8 cellular contexts compared by ENCODE assay signal in the genomic region with DNA sequence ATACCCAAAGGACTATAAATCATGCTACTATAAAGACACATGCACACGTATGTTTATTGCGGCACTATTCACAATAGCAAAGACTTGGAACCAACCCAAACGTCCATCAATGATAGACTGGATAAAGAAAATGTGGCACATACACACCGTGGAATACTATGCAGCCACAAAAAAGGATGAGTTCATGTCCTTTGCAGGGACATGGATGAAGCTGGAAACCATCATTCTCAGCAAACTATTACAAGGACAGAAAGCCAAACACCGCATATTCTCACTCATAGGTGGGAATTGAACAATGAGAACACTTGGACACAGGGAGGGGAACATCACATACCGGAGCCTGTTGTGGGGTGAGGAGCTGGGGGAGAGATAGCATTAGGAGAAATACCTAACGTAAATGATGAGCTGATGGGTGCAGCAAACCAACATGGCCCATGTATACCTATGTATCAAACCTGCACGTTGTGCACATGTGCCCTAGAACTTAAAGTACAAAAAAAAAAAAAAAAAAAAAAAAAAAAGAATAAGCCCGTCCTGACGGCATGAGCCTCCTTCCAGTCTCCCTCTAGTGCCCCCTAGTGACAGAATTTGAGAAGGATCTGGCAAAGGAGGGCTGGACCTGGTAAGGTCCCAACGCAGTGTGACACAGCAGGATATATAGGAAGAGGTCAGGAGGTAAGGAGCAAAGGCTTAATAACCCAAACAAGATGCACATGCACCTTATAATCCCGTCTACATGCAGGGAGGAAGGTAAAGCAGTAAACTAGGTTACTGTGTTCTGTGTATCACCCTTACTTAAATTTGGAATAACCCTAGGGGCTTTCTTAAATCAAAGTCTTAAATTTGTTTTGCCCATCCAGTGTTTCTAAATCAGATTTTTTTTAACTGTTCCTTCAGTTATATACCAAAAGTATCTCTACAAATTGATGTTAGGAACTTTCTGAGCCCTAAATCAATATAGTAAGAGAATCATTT.
DNase-seq lines count a peak whose midpoint lies in the region; ATAC-seq, FAIRE-seq and TF ChIP-seq lines count a peak whose summit lies in the region.
"Not testable (repeated sequence)": the region's sequence is repeated elsewhere in the genome, so short reads cannot be mapped to it uniquely, and the experiment has no call there.

No MANE protein-coding gene starts in this region.

- DNase-seq in CD14-positive monocyte (ENCODE audit: low spot score); lower lobe of right lung: not testable (repeated sequence)
- DNase-seq in H54 (ENCODE audit: insufficient read length, low spot score) = peak; percentile 59
- peak; percentile 10 for DNase-seq in NCI-H146 treated with DMSO at 0.1 percent for 48 hours (lab: John Stamatoyannopoulos, UW; ENCODE audit: unreplicated experiment)
- peak; percentile 42 to 56 for DNase-seq in SHP77 (lab: John Stamatoyannopoulos, UW)
- peak; percentile 19 for DNase-seq in activated naive CD8-positive, alpha-beta T cell treated with anti-CD3 and anti-CD28 coated beads for 36 hours
- peak; percentile 65 for DNase-seq in fibroblast of peridontal ligament (ENCODE audit: extremely low read depth)
- peak; percentile 37 for DNase-seq in stimulated activated CD4-positive, alpha-beta T cell treated with anti-CD3 and anti-CD28 coated beads, Interleukin-1b, Interleukin-23, amount 100 ng/mL, for 48 hours

- H3K27ac Mint-ChIP-seq in CD14-positive monocyte; activated naive CD8-positive, alpha-beta T cell treated with anti-CD3 and anti-CD28 coated beads for 36 hours: not testable (repeated sequence)

- not testable (repeated sequence) for H3K4me1 ChIP-seq in lower lobe of right lung

- H3K9me3 Mint-ChIP-seq in CD14-positive monocyte; activated naive CD8-positive, alpha-beta T cell treated with anti-CD3 and anti-CD28 coated beads for 36 hours: not testable (repeated sequence)

- H3K9me3 ChIP-seq in lower lobe of right lung = not testable (repeated sequence)

- FAIRE-seq in H54 (lab: Jason Lieb, UNC) = peak; percentile 61

- H3K4me3 ChIP-seq in lower lobe of right lung = not testable (repeated sequence)

- not testable (repeated sequence) for TF ChIP-seq POLR2A in H54 (IDR thresholded peaks at IDR 0.05; ENCODE audit: low read depth, low read length)

- intact Hi-C loops in CD14-positive monocyte (cut with micrococcal nuclease); lower lobe of right lung (cut with DNase I): not testable (repeated sequence)

- not testable (repeated sequence) for H3K27me3 ChIP-seq in lower lobe of right lung (ENCODE audit: low read depth)

- H3K4me3 Mint-ChIP-seq in CD14-positive monocyte; activated naive CD8-positive, alpha-beta T cell treated with anti-CD3 and anti-CD28 coated beads for 36 hours: not testable (repeated sequence)

- TF ChIP-seq CTCF in CD14-positive monocyte (IDR thresholded peaks at IDR 0.05) (peak; percentile 65), lower lobe of right lung (IDR thresholded peaks at IDR 0.05) (peak; percentile 61)

- H3K36me3 ChIP-seq in lower lobe of right lung = not testable (repeated sequence)

- not testable (repeated sequence) for H3K4me1 Mint-ChIP-seq in CD14-positive monocyte; activated naive CD8-positive, alpha-beta T cell treated with anti-CD3 and anti-CD28 coated beads for 36 hours

- peak; percentile 60 to 73 for ATAC-seq in lower lobe of right lung

- not testable (repeated sequence) for H3K36me3 Mint-ChIP-seq in CD14-positive monocyte; activated naive CD8-positive, alpha-beta T cell treated with anti-CD3 and anti-CD28 coated beads for 36 hours

- H3K27ac ChIP-seq in lower lobe of right lung = not testable (repeated sequence)

- peaks cover 8 to 16% (median 11%) of the 10 kb centered on the region in 3 donors for H3K27me3 Mint-ChIP-seq in CD14-positive monocyte (ENCODE audit: low read depth in 3 of 3)
- H3K27me3 Mint-ChIP-seq in activated naive CD8-positive, alpha-beta T cell treated with anti-CD3 and anti-CD28 coated beads for 36 hours = peaks cover 22% of the 10 kb centered on the region
